Comparison of ENCODE assay signal across 2 cellular contexts in genomic region chr10:125720002-125720382, GRCh38.
TF ChIP-seq lines count a peak whose summit lies in the region.

No MANE protein-coding gene starts in this region.

TF ChIP-seq in SK-N-SH, 30 proteins besides CTCF, POLR2A, EP300 and RAD21 (continued from another document):
- TF ChIP-seq REST (IDR thresholded peaks at IDR 0.05; ENCODE audit: low read depth, low read length) (no peak), RCOR1 (IDR thresholded peaks at IDR 0.05; ENCODE audit: low read length) (no peak), IRF3 (IDR thresholded peaks at IDR 0.05; ENCODE audit: low read depth, low read length) (no peak), GATA2 (CRISPR knock-in tag; IDR thresholded peaks at IDR 0.05) (no peak; the same call in 1 of the 2 replicates), CHD2 (IDR thresholded peaks at IDR 0.05; ENCODE audit: low read length, partially characterized antibody) (no peak), SIN3A (IDR thresholded peaks at IDR 0.05; ENCODE audit: borderline replicate concordance, low read depth, low read length) (no peak), FOXJ3 (CRISPR knock-in tag; IDR thresholded peaks at IDR 0.05) (no peak), ELF1 (IDR thresholded peaks at IDR 0.05) (no peak), MXI1 (IDR thresholded peaks at IDR 0.05; ENCODE audit: low read depth, low read length) (no peak), RXRA (IDR thresholded peaks at IDR 0.05; ENCODE audit: borderline replicate concordance, low read depth) (no peak), POLR2AphosphoS5 (IDR thresholded peaks at IDR 0.05; ENCODE audit: low read depth, low read length) (no peak), FOSL2 (IDR thresholded peaks at IDR 0.05; ENCODE audit: borderline replicate concordance, low read depth) (no peak), YY1 (IDR thresholded peaks at IDR 0.05; ENCODE audit: low read depth) (no peak)

TF ChIP-seq in SK-N-SH treated with all-trans-retinoic acid at 6 μM for 48 hours, 23 proteins besides CTCF, POLR2A, EP300 and RAD21 (continued from another document):
- TF ChIP-seq CSDC2 (CRISPR knock-in tag; IDR thresholded peaks at IDR 0.05) (no peak), TCF4 (CRISPR knock-in tag; IDR thresholded peaks at IDR 0.05; ENCODE audit: borderline replicate concordance) (no peak), OSR1 (CRISPR knock-in tag; IDR thresholded peaks at IDR 0.05) (no peak), ARNTL (CRISPR knock-in tag; IDR thresholded peaks at IDR 0.05; ENCODE audit: borderline replicate concordance, low read depth) (no peak), ZNF565 (CRISPR knock-in tag; conservative IDR thresholded peaks at IDR 0.05; ENCODE audit: low read depth) (no peak), CREB5 (CRISPR knock-in tag; IDR thresholded peaks at IDR 0.05; ENCODE audit: low read depth) (no peak), ISL1 (CRISPR knock-in tag; IDR thresholded peaks at IDR 0.05) (no peak), ESRRG (CRISPR knock-in tag; IDR thresholded peaks at IDR 0.05) (no peak), GLIS3 (CRISPR knock-in tag; IDR thresholded peaks at IDR 0.05) (no peak), ZNF8 (CRISPR knock-in tag; IDR thresholded peaks at IDR 0.05) (no peak), PPARA (CRISPR knock-in tag; IDR thresholded peaks at IDR 0.05; ENCODE audit: borderline replicate concordance) (no peak), ZNF70 (CRISPR knock-in tag; IDR thresholded peaks at IDR 0.05) (no peak), ZC3H10 (CRISPR knock-in tag; IDR thresholded peaks at IDR 0.05) (no peak), RARB (CRISPR knock-in tag; IDR thresholded peaks at IDR 0.05) (no peak), ZFP3 (CRISPR knock-in tag; IDR thresholded peaks at IDR 0.05) (no peak), TOX (CRISPR knock-in tag; IDR thresholded peaks at IDR 0.05; ENCODE audit: borderline replicate concordance) (no peak), CSRNP3 (CRISPR knock-in tag; IDR thresholded peaks at IDR 0.05) (no peak)
